7 cellular contexts compared by ENCODE assay signal in genomic region chr16:17598968-17599367, GRCh38.
"Had no signal": no experiment of that assay in that cellular context is flagged by ENCODE, and none has a peak within 500 bp of the region (broad histone marks: within the 10 kb centered on the region; RNA-seq: fewer than 3 reads in every experiment).

No MANE protein-coding gene starts in this region.

- DNase-seq: IMR-90, KBM-7, KG1 had no signal

- ATAC-seq: HepG2 had no signal

- H3K4me2 ChIP-seq: KMS-11 had no signal

- H3K9ac ChIP-seq: KMS-11 had no signal

- FAIRE-seq: HepG2, HTR-8/SVneo had no signal

- H3K27ac ChIP-seq: HL-60, KMS-11 had no signal
